In genomic region chr6:17101422-17102257, GRCh38 we compare ENCODE assay signal across 1 cellular context.
TF ChIP-seq lines count a peak whose summit lies in the region.

STMND1 (plus strand) TSS chr6:17102050; CDS start chr6:17102258, 208 bp downstream.

TF ChIP-seq in H1, 55 proteins besides CTCF, POLR2A, EP300 and RAD21 (continued from another document):
- TF ChIP-seq CHD7 (IDR thresholded peaks at IDR 0.05; ENCODE audit: insufficient replicate concordance, low read length) (no peak), ATF2 (IDR thresholded peaks at IDR 0.05; ENCODE audit: low read length) (peak; percentile 61; the same call in 1 of the 2 replicates), YY1 (IDR thresholded peaks at IDR 0.05; ENCODE audit: low read depth, low read length) (peak; percentile 18; the same call in 1 of the 2 replicates), TBP (IDR thresholded peaks at IDR 0.05; ENCODE audit: low read depth, low read length) (no peak), CBX8 (IDR thresholded peaks at IDR 0.05; ENCODE audit: borderline replicate concordance, low read depth, low read length) (no peak), SRF (IDR thresholded peaks at IDR 0.05; ENCODE audit: low read depth, low read length) (no peak), E2F6 (IDR thresholded peaks at IDR 0.05) (no peak), RBBP5 (IDR thresholded peaks at IDR 0.05; ENCODE audit: borderline replicate concordance, low read depth, low read length) (peak; percentile 48; the same call in 1 of the 2 replicates)
